ENCODE assay signal across 9 cellular contexts in genomic region chr22:17266261-17266971, GRCh38. TPM values are rescaled to one million over a fixed set of nuclear protein-coding genes. Genes with fewer than 3 reads are reported as not detected.
DNase-seq lines count a peak whose midpoint lies in the region; ATAC-seq and TF ChIP-seq lines count a peak whose summit lies in the region.
"Had no signal": no experiment of that assay in that cellular context is flagged by ENCODE, and none has a peak within 500 bp of the region (broad histone marks: within the 10 kb centered on the region; RNA-seq: fewer than 3 reads in every experiment).

No MANE protein-coding gene starts in this region.

- H3K27me3 Mint-ChIP-seq in GM23338 (ENCODE audit: insufficient read depth, low read depth, poor library complexity) = peaks cover 30% of the 10 kb centered on the region
- H3K27me3 Mint-ChIP-seq: activated naive CD8-positive, alpha-beta T cell had no signal

- no peaks in the 10 kb centered on the region for H3K27me3 ChIP-seq in GM23338 (ENCODE audit: insufficient read depth)
- H3K27me3 ChIP-seq in iPS DF 6.9 (ENCODE audit: control insufficient read depth, insufficient read depth, low read length) = no peaks in the 10 kb centered on the region
- no peaks in the 10 kb centered on the region for H3K27me3 ChIP-seq in suprapubic skin

- no peak overlapping the region for H2AFZ ChIP-seq in GM23338

- peak; percentile 55 for ATAC-seq in GM23338

- H3F3A ChIP-seq in GM23338 (replicated peaks; ENCODE audit: low read depth) = peaks cover 41% of the 10 kb centered on the region

- DNase-seq in COR-L47 (lab: John Stamatoyannopoulos, UW) = peak; percentile 89
- peak; percentile 90 for DNase-seq in GM23338 (ENCODE audit: low spot score)
- peak; percentile 98 to 99 for DNase-seq in NCI-H524 (lab: John Stamatoyannopoulos, UW)
- no peak for DNase-seq in iPS DF 6.9 (ENCODE audit: low read depth, low spot score)
- DNase-seq in germinal center (ENCODE audit: low spot score) = no peak
- DNase-seq in SKM-1 (lab: John Stamatoyannopoulos, UW; ENCODE audit: unreplicated experiment) = no peak
- DNase-seq in NCI-H2029 (lab: John Stamatoyannopoulos, UW) = no peak
- DNase-seq in suprapubic skin (ENCODE audit: low spot score in 2 of 2) = no peak

- no peaks in the 10 kb centered on the region for H3K36me3 ChIP-seq in GM23338 (ENCODE audit: insufficient read depth)
- H3K36me3 ChIP-seq in iPS DF 6.9 (ENCODE audit: control insufficient read depth, insufficient read depth, low read length) = no peaks in the 10 kb centered on the region
- no peaks in the 10 kb centered on the region for H3K36me3 ChIP-seq in suprapubic skin

- no peaks in the 10 kb centered on the region for H4K20me1 ChIP-seq in GM23338 (replicated peaks; ENCODE audit: insufficient read depth)

- peak overlapping the region; percentile 73 for H3K4me2 ChIP-seq in GM23338

- TF ChIP-seq CTCF in GM23338 (conservative IDR thresholded peaks at IDR 0.05; ENCODE audit: low read depth in 2 of 2) (0 out of 4 replicates have a peak, but pooled peaks of 1 of the 2 experiments have one; percentile 7), suprapubic skin (IDR thresholded peaks at IDR 0.05) (no peak)

- H3K9me3 ChIP-seq in iPS DF 6.9 (ENCODE audit: control insufficient read depth, insufficient read depth, low read length) (no peaks in the 10 kb centered on the region), suprapubic skin (no peaks in the 10 kb centered on the region)

- no peaks in the 10 kb centered on the region for H3K9me3 Mint-ChIP-seq in GM23338

- H3K9me2 ChIP-seq in GM23338 (ENCODE audit: insufficient read depth) = no peaks in the 10 kb centered on the region

- H3K4me3 ChIP-seq in GM23338 = peak overlapping the region; percentile 44
- no peak overlapping the region for H3K4me3 ChIP-seq in iPS DF 6.9 (ENCODE audit: low read length)
- H3K4me3 ChIP-seq in suprapubic skin = no peak overlapping the region

- peaks cover 19% of the 10 kb centered on the region; the same call in 2 of the 3 replicates for H3K36me3 Mint-ChIP-seq in GM23338 (ENCODE audit: low read depth)
- H3K36me3 Mint-ChIP-seq: activated naive CD8-positive, alpha-beta T cell had no signal

- peak overlapping the region; percentile 95 for H3K27ac Mint-ChIP-seq in GM23338
- H3K27ac Mint-ChIP-seq: activated naive CD8-positive, alpha-beta T cell had no signal

- peaks cover 29% of the 10 kb centered on the region for H3K79me2 ChIP-seq in GM23338 (replicated peaks; ENCODE audit: insufficient read depth)

- no peak for TF ChIP-seq EP300 in suprapubic skin (IDR thresholded peaks at IDR 0.05)

- no CpG with 5 or more reads among the region's 17 CpGs for WGBS in iPS DF 6.9 (ENCODE audit: insufficient coverage, insufficient read length)
- 56% methylated on average over 15 of the region's 17 CpGs for WGBS in suprapubic skin

- H3K27ac ChIP-seq in GM23338 (ENCODE audit: low read depth) (peak overlapping the region; percentile 99), iPS DF 6.9 (ENCODE audit: low read length) (peak overlapping the region; percentile 50), suprapubic skin (no peak overlapping the region)

- H3K4me1 ChIP-seq in GM23338 (ENCODE audit: insufficient read depth) = peaks cover 67% of the 10 kb centered on the region
- peaks cover 14% of the 10 kb centered on the region; the same call in 1 of the 2 replicates for H3K4me1 ChIP-seq in iPS DF 6.9 (ENCODE audit: control insufficient read depth, insufficient read depth, low read length)
- H3K4me1 ChIP-seq in suprapubic skin = peaks cover 12% of the 10 kb centered on the region

- peak overlapping the region; percentile 71 for H3K4me3 Mint-ChIP-seq in GM23338
- H3K4me3 Mint-ChIP-seq: activated naive CD8-positive, alpha-beta T cell had no signal

- peaks cover 82% of the 10 kb centered on the region for H3K4me1 Mint-ChIP-seq in GM23338

- no peak for TF ChIP-seq POLR2A in suprapubic skin (IDR thresholded peaks at IDR 0.05)

TF ChIP-seq in GM23338, 12 proteins besides CTCF, POLR2A, EP300 and RAD21 (continues in another document):
- TF ChIP-seq NANOG (IDR thresholded peaks at IDR 0.05; ENCODE audit: borderline replicate concordance) = no peak
- TF ChIP-seq ZNF462 (CRISPR knock-in tag; IDR thresholded peaks at IDR 0.05) = no peak
- TF ChIP-seq REST (IDR thresholded peaks at IDR 0.05; ENCODE audit: unreplicated experiment) = no peak
- peak; percentile 41 for TF ChIP-seq POLR2AphosphoS5 (IDR thresholded peaks at IDR 0.05; ENCODE audit: low read depth)

RNA-seq across cellular contexts. Expression of gene ADA2, which starts 47.2 kb away (rescaled TPM):
- total RNA-seq in GM23338 (2014; rRNA removed; shearing (Covaris generic)) = 29.3 and 42.6 TPM in 2 replicates
- polyA plus RNA-seq in GM23338 (2016; fragmentation: Nextera tagmentation; extraction: Ambion mirVana) = 10.7 and 11.2 TPM in 2 replicates
- 1 to 10 TPM in 3 of 4 donors, under 1 TPM in 1; 0.98 to 7.6 (median 6.4) TPM for total RNA-seq in suprapubic skin

Comparison
In these comparisons a context has a peak if more than half of its experiments do, and no peak if none do; other contexts are left out.
1. DNase-seq: peak in COR-L47 (single experiment), GM23338 (single experiment) and NCI-H524 (2 of 2); none in iPS DF 6.9 (single experiment), germinal center (single experiment), SKM-1 (single experiment), NCI-H2029 (single experiment) and suprapubic skin (0 of 2).